In the genomic region with DNA sequence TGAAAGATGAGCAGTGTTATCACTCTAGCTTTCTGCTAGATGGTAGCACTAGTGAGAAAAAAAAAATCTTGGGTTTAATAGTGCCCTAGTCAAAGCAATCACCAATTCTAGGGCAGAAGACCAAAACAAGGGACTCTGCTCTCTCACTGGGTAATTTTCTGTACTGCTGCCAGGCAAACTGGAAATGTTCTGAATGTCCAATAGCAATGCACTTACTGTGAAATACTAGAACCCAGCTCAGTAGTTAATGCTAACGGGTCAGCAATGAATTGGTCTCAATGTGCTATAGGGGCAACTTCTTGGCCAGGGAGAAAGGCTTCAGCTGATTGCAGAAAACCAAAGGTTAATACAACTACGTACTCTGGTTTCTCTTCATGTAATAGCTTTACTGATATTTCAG, we compare ENCODE assay signal across 8 cellular contexts. TPM values are rescaled to one million over a fixed set of nuclear protein-coding genes. Genes with fewer than 3 reads are reported as not detected.
DNase-seq lines count a peak whose midpoint lies in the region; ATAC-seq and TF ChIP-seq lines count a peak whose summit lies in the region.

No MANE protein-coding gene starts in this region.

- H3K27me3 ChIP-seq in breast epithelium = no peaks in the 10 kb centered on the region
- H3K27me3 ChIP-seq in uterus = no peaks in the 10 kb centered on the region

- intact Hi-C loops in breast epithelium (cut with DNase I; ENCODE audit: low total_unique reads) = no loop called here
- intact Hi-C loops in uterus (cut with DNase I; ENCODE audit: low total_unique reads) = no loop called here

- H3K27ac ChIP-seq in breast epithelium = peak overlapping the region; percentile 94
- H3K27ac ChIP-seq in uterus = peak overlapping the region; percentile 92 to 95

- H3K27ac Mint-ChIP-seq in activated naive CD4-positive, alpha-beta T cell treated with anti-CD3 and anti-CD28 coated beads, Interleukin-2, amount 50 U/mL, for 24 hours = peak overlapping the region; percentile 43

- TF ChIP-seq CTCF in breast epithelium (IDR thresholded peaks at IDR 0.05) = no peak
- no peak for TF ChIP-seq CTCF in uterus (IDR thresholded peaks at IDR 0.05)

- H3K4me3 Mint-ChIP-seq in activated naive CD4-positive, alpha-beta T cell treated with anti-CD3 and anti-CD28 coated beads, Interleukin-2, amount 50 U/mL, for 24 hours = peak overlapping the region; percentile 100

- peaks cover 4% of the 10 kb centered on the region for H3K36me3 Mint-ChIP-seq in activated naive CD4-positive, alpha-beta T cell treated with anti-CD3 and anti-CD28 coated beads, Interleukin-2, amount 50 U/mL, for 24 hours

- no peaks in the 10 kb centered on the region for H3K4me1 ChIP-seq in breast epithelium
- peaks cover 0 to 3% of the 10 kb centered on the region in 2 donors for H3K4me1 ChIP-seq in uterus

- TF ChIP-seq POLR2A in breast epithelium (IDR thresholded peaks at IDR 0.05) = no peak
- no peak for TF ChIP-seq POLR2A in uterus (IDR thresholded peaks at IDR 0.05)

- no peak for ATAC-seq in GM21529 (IDR thresholded peaks at IDR 0.05; ENCODE audit: unreplicated experiment)
- ATAC-seq in HG03196 (IDR thresholded peaks at IDR 0.05; ENCODE audit: unreplicated experiment) = no peak

- H3K4me3 ChIP-seq in breast epithelium (peak overlapping the region; percentile 56 to 72 (median 60)), uterus (peak overlapping the region; percentile 62 to 70)

- H3K4me1 Mint-ChIP-seq in activated naive CD4-positive, alpha-beta T cell treated with anti-CD3 and anti-CD28 coated beads, Interleukin-2, amount 50 U/mL, for 24 hours = peaks cover 57% of the 10 kb centered on the region

- H3K36me3 ChIP-seq in breast epithelium (no peaks in the 10 kb centered on the region), uterus (no peaks in the 10 kb centered on the region)

- no peak for DNase-seq in activated naive CD4-positive, alpha-beta T cell treated with anti-CD3 and anti-CD28 coated beads, Interleukin-2, amount 50 U/mL, for 16 hours
- DNase-seq in breast epithelium (ENCODE audit: low spot score in 2 of 2) = no peak
- DNase-seq in medulla oblongata (ENCODE audit: extremely low spot score) = peak; percentile 73
- peak in 1 of 2 donors; percentile 30 for DNase-seq in uterus
- DNase-seq in stimulated activated CD4-positive, alpha-beta T cell treated with anti-CD3 and anti-CD28 coated beads, Interleukin-1b, Interleukin-23, amount 100 ng/mL, for 48 hours = no peak

- no peaks in the 10 kb centered on the region for H3K27me3 Mint-ChIP-seq in activated naive CD4-positive, alpha-beta T cell treated with anti-CD3 and anti-CD28 coated beads, Interleukin-2, amount 50 U/mL, for 24 hours

- H3K9me3 ChIP-seq in breast epithelium (no peaks in the 10 kb centered on the region), uterus (no peaks in the 10 kb centered on the region)

- H3K9me3 Mint-ChIP-seq in activated naive CD4-positive, alpha-beta T cell treated with anti-CD3 and anti-CD28 coated beads, Interleukin-2, amount 50 U/mL, for 24 hours = no peaks in the 10 kb centered on the region

RNA-seq across cellular contexts. Expression of gene ATF7, which starts 2.2 kb away (rescaled TPM):
- total RNA-seq in breast epithelium (10 to 100 TPM; 31.4 to 34.1 (median 33.4) TPM), uterus (10 to 100 TPM; 10.6 to 47.6 (median 21.3) TPM)

RNA-seq across cellular contexts. Expression of gene ATP5MC2, which starts 51.9 kb away (rescaled TPM):
- total RNA-seq in breast epithelium (100 to 1,000 TPM; 286 to 394 (median 306) TPM), uterus (100 to 1,000 TPM in 2 of 4 donors, 10 to 100 TPM in 2; 68.9 to 215 (median 133) TPM)
